Comparison of ENCODE assay signal across 21 cellular contexts in genomic region chrX:1598876-1599790, GRCh38. TPM values are rescaled to one million over a fixed set of nuclear protein-coding genes. Genes with fewer than 3 reads are reported as not detected.
A peak's percentile ranks its signal among the peaks of the same experiment; 100 is the strongest.
DNase-seq lines count a peak whose midpoint lies in the region; ATAC-seq and TF ChIP-seq lines count a peak whose summit lies in the region.
"Had no signal": no experiment of that assay in that cellular context is flagged by ENCODE, and none has a peak within 500 bp of the region (broad histone marks: within the 10 kb centered on the region; RNA-seq: fewer than 3 reads in every experiment).

No MANE protein-coding gene starts in this region.

- H3K9ac ChIP-seq in neural progenitor cell, result no peak overlapping the region

- H3F3A ChIP-seq in neural progenitor cell (ENCODE audit: low read depth), result no peaks in the 10 kb centered on the region

- H3K4me3 Mint-ChIP-seq in neural progenitor cell, result peak overlapping the region; percentile 57
- H3K4me3 Mint-ChIP-seq: activated CD8-positive, alpha-beta T cell treated with anti-CD3 and anti-CD28 coated beads for 36 hours; activated naive CD8-positive, alpha-beta T cell treated with anti-CD3 and anti-CD28 coated beads, Interleukin-2, amount 10 ng/mL, durations not matched to agents 7 days and 5 days; mesothelial cell of epicardium; T-helper 1 cell treated with Interleukin-12 subunit alpha and Interleukin-12 subunit beta and Interleukin-4 antibody, amounts not matched to agents 30 μg/mL and 1 μg/mL, for 36 hours had no signal

- intact Hi-C loops in upper lobe of right lung (cut with DNase I), result no loop called here

- H3K4me3 ChIP-seq in RWPE2 (ENCODE audit: severe bottlenecking) (no peak overlapping the region), neural progenitor cell (no peak overlapping the region), upper lobe of right lung (no peak overlapping the region)
- H3K4me3 ChIP-seq: PC-9, SJCRH30, uterus had no signal

- H3K36me3 ChIP-seq in RWPE2 (ENCODE audit: low read depth) (peaks cover 93% of the 10 kb centered on the region), neural progenitor cell (peaks cover 10% of the 10 kb centered on the region), upper lobe of right lung (peaks cover 89% of the 10 kb centered on the region)
- H3K36me3 ChIP-seq: uterus had no signal

- peaks cover 37% of the 10 kb centered on the region for H3K36me3 Mint-ChIP-seq in neural progenitor cell

- ATAC-seq in RWPE2 (ENCODE audit: low read depth) (no peak), upper lobe of right lung (no peak), esophagus mucosa (no peak), GM21367 (IDR thresholded peaks at IDR 0.05; ENCODE audit: unreplicated experiment) (no peak)
- ATAC-seq: activated CD8-positive, alpha-beta T cell treated with anti-CD3 and anti-CD28 coated beads for 36 hours had no signal

- H4K20me1 ChIP-seq in neural progenitor cell (ENCODE audit: low read depth), result peaks cover 16% of the 10 kb centered on the region

- H3K9me3 ChIP-seq in RWPE2 (ENCODE audit: severe bottlenecking) (no peaks in the 10 kb centered on the region), neural progenitor cell (ENCODE audit: low read depth) (no peaks in the 10 kb centered on the region), upper lobe of right lung (no peaks in the 10 kb centered on the region)
- H3K9me3 ChIP-seq: SJCRH30, uterus had no signal

- DNase-seq in activated effector memory CD4-positive, alpha-beta T cell treated with anti-CD3 and anti-CD28 coated beads, Interleukin-2, amount 50 U/mL, for 16 hours, result peak; percentile 51
- no peak for DNase-seq in activated effector memory CD4-positive, alpha-beta T cell treated with Interleukin-2 at 50 U/mL for 16 hours
- DNase-seq in RWPE2 (ENCODE audit: low spot score), result peak; percentile 46
- DNase-seq in neural progenitor cell (ENCODE audit: low spot score), result no peak
- DNase-seq in upper lobe of right lung, result peak; percentile 38
- no peak for DNase-seq in NCI-H1436 (lab: John Stamatoyannopoulos, UW)
- DNase-seq: activated CD8-positive, alpha-beta T cell treated with anti-CD3 and anti-CD28 coated beads for 36 hours; activated naive CD8-positive, alpha-beta T cell treated with anti-CD3 and anti-CD28 coated beads, Interleukin-2, amount 10 ng/mL, durations not matched to agents 7 days and 5 days; effector CD8-positive, alpha-beta T cell; KG1; NCI-H82; PC-9; stimulated activated CD4-positive, alpha-beta T cell treated with anti-CD3 and anti-CD28 coated beads, Interleukin-4, amount 100 ng/mL, for 24 hours; uterus had no signal

- no peak overlapping the region for H3K27ac ChIP-seq in RWPE2 (ENCODE audit: poor library complexity, severe bottlenecking)
- no peak overlapping the region for H3K27ac ChIP-seq in neural progenitor cell
- no peak overlapping the region for H3K27ac ChIP-seq in upper lobe of right lung
- H3K27ac ChIP-seq: C4-2B, PC-9, SJCRH30, uterus had no signal

- H3K27me3 Mint-ChIP-seq in neural progenitor cell (ENCODE audit: insufficient read depth, low read depth), result peaks cover 10% of the 10 kb centered on the region
- H3K27me3 Mint-ChIP-seq: activated CD8-positive, alpha-beta T cell treated with anti-CD3 and anti-CD28 coated beads for 36 hours; activated naive CD8-positive, alpha-beta T cell treated with anti-CD3 and anti-CD28 coated beads, Interleukin-2, amount 10 ng/mL, durations not matched to agents 7 days and 5 days had no signal

- peaks cover 31% of the 10 kb centered on the region for H3K79me2 ChIP-seq in neural progenitor cell (ENCODE audit: low read depth)

- no peaks in the 10 kb centered on the region for H3K9me3 Mint-ChIP-seq in neural progenitor cell
- H3K9me3 Mint-ChIP-seq: activated CD8-positive, alpha-beta T cell treated with anti-CD3 and anti-CD28 coated beads for 36 hours; activated naive CD8-positive, alpha-beta T cell treated with anti-CD3 and anti-CD28 coated beads, Interleukin-2, amount 10 ng/mL, durations not matched to agents 7 days and 5 days; neural crest cell; T-helper 1 cell treated with Interleukin-12 subunit alpha and Interleukin-12 subunit beta and Interleukin-4 antibody, amounts not matched to agents 30 μg/mL and 1 μg/mL, for 36 hours had no signal

- no peak overlapping the region for H2AFZ ChIP-seq in neural progenitor cell (replicated peaks)
- H2AFZ ChIP-seq: PC-9 had no signal

- no peak for TF ChIP-seq CTCF in RWPE2 (IDR thresholded peaks at IDR 0.05; ENCODE audit: poor library complexity, severe bottlenecking)
- no peak for TF ChIP-seq CTCF in neural progenitor cell (IDR thresholded peaks at IDR 0.05)
- no peak for TF ChIP-seq CTCF in upper lobe of right lung (IDR thresholded peaks at IDR 0.05)

- H3K4me1 Mint-ChIP-seq in neural progenitor cell, result no peaks in the 10 kb centered on the region
- H3K4me1 Mint-ChIP-seq: mesothelial cell of epicardium, neural crest cell had no signal

- no peak overlapping the region for H3K4me2 ChIP-seq in neural progenitor cell
- H3K4me2 ChIP-seq: PC-9 had no signal

- H3K27me3 ChIP-seq in RWPE2 (ENCODE audit: insufficient read depth, poor library complexity, severe bottlenecking) (no peaks in the 10 kb centered on the region), neural progenitor cell (no peaks in the 10 kb centered on the region), upper lobe of right lung (no peaks in the 10 kb centered on the region)
- H3K27me3 ChIP-seq: SJCRH30, uterus had no signal

- H3K27ac Mint-ChIP-seq in neural progenitor cell, result no peak overlapping the region
- H3K27ac Mint-ChIP-seq: activated CD8-positive, alpha-beta T cell treated with anti-CD3 and anti-CD28 coated beads for 36 hours; activated naive CD8-positive, alpha-beta T cell treated with anti-CD3 and anti-CD28 coated beads, Interleukin-2, amount 10 ng/mL, durations not matched to agents 7 days and 5 days; mesothelial cell of epicardium; T-helper 1 cell treated with Interleukin-12 subunit alpha and Interleukin-12 subunit beta and Interleukin-4 antibody, amounts not matched to agents 30 μg/mL and 1 μg/mL, for 36 hours had no signal

- H3K4me1 ChIP-seq in RWPE2 (ENCODE audit: insufficient read depth, poor library complexity, severe bottlenecking) (no peaks in the 10 kb centered on the region), neural progenitor cell (no peaks in the 10 kb centered on the region), upper lobe of right lung (peaks cover 1% of the 10 kb centered on the region)
- H3K4me1 ChIP-seq: SJCRH30, uterus had no signal

RNA-seq across cellular contexts. Expression of gene AKAP17A, which starts 7.7 kb away (rescaled TPM):
- total RNA-seq in neural progenitor cell (ENCODE audit: low replicate concordance), result 10.7 and 38.5 TPM in 2 replicates
- total RNA-seq in upper lobe of right lung, result 46.3 TPM
- total RNA-seq in esophagus mucosa, result 13.0 TPM

RNA-seq across cellular contexts. Expression of gene ASMT, which starts 15.7 kb away (rescaled TPM):
- total RNA-seq in neural progenitor cell (ENCODE audit: low replicate concordance) (0.28 TPM in 1 of 2 replicates, not detected in the other), upper lobe of right lung (not detected), esophagus mucosa (not detected)
- total RNA-seq: activated naive CD8-positive, alpha-beta T cell treated with anti-CD3 and anti-CD28 coated beads, Interleukin-2, amount 10 ng/mL, durations not matched to agents 7 days and 5 days; PC-9; SJCRH30 had no signal

Comparison
In these comparisons a context has a peak if more than half of its experiments do, and no peak if none do; other contexts are left out.
1. DNase-seq: peak in activated effector memory CD4-positive, alpha-beta T cell treated with anti-CD3 and anti-CD28 coated beads, Interleukin-2, amount 50 U/mL, for 16 hours (single experiment), RWPE2 (single experiment) and upper lobe of right lung (single experiment); none in activated effector memory CD4-positive, alpha-beta T cell treated with Interleukin-2 at 50 U/mL for 16 hours (single experiment), neural progenitor cell (single experiment) and NCI-H1436 (single experiment).